Comparison of ENCODE assay signal across 25 cellular contexts in genomic region chr16:81012974-81013373, GRCh38. TPM values are rescaled to one million over a fixed set of nuclear protein-coding genes. Genes with fewer than 3 reads are reported as not detected.
DNase-seq lines count a peak whose midpoint lies in the region; ATAC-seq and TF ChIP-seq lines count a peak whose summit lies in the region.
"Had no signal": no experiment of that assay in that cellular context is flagged by ENCODE, and none has a peak within 500 bp of the region (broad histone marks: within the 10 kb centered on the region; RNA-seq: fewer than 3 reads in every experiment).

No MANE protein-coding gene starts in this region.

- ATAC-seq in left colon, result no peak
- ATAC-seq: A549, GM12878 had no signal

- H3K79me1 ChIP-seq in neuronal stem cell (ENCODE audit: low read depth, low read length) (peaks cover 5% of the 10 kb centered on the region), trophoblast cell (ENCODE audit: low read length) (no peaks in the 10 kb centered on the region)

- no peak overlapping the region for H2AFZ ChIP-seq in neuronal stem cell (ENCODE audit: low read length)
- no peak overlapping the region for H2AFZ ChIP-seq in trophoblast cell (ENCODE audit: insufficient read depth, low read length, poor library complexity)

- no peak overlapping the region for H3K4me3 ChIP-seq in neuronal stem cell (ENCODE audit: low read length in 2 of 2)
- H3K4me3 ChIP-seq in trophoblast cell (ENCODE audit: low read depth, low read length), result no peak overlapping the region
- H3K4me3 ChIP-seq: A549; BLaER1 treated with 17β-estradiol and CSF1 and Interleukin-3, amounts not matched to agents 10 nM and 100 nM; GM12878 had no signal

- H3K4me1 Mint-ChIP-seq in activated naive CD4-positive, alpha-beta T cell treated with anti-CD3 and anti-CD28 coated beads, Interleukin-2, amount 10 ng/mL, durations not matched to agents 7 days and 5 days, result peaks cover 26% of the 10 kb centered on the region
- peaks cover 25% of the 10 kb centered on the region for H3K4me1 Mint-ChIP-seq in activated T-helper 1 cell treated with anti-CD3 and anti-CD28 coated beads, Interleukin-12 subunit alpha, Interleukin-12 subunit beta, Interleukin-2, Interleukin-4 antibody, amounts not matched to agents 30 ng/mL and 10 ng/mL and 1 ng/mL, durations not matched to agents 14 hours and 24 hours and 36 hours (ENCODE audit: low read depth)
- H3K4me1 Mint-ChIP-seq in chondrocyte (ENCODE audit: low read depth), result peaks cover 9% of the 10 kb centered on the region

- H3K4me1 ChIP-seq in neuronal stem cell (ENCODE audit: control insufficient read depth in 2 of 2, insufficient read depth in 1 of 2, low read depth in 1 of 2, low read length in 2 of 2), result peaks cover 0 to 2% of the 10 kb centered on the region in 2 donors
- peaks cover 0 to 3% of the 10 kb centered on the region in 2 experiments for H3K4me1 ChIP-seq in trophoblast cell (ENCODE audit: control insufficient read depth in 1 of 2, insufficient read depth in 2 of 2, low read length in 2 of 2)

- peaks cover 50% of the 10 kb centered on the region for H3K36me3 Mint-ChIP-seq in activated naive CD4-positive, alpha-beta T cell treated with anti-CD3 and anti-CD28 coated beads, Interleukin-2, amount 10 ng/mL, durations not matched to agents 7 days and 5 days
- H3K36me3 Mint-ChIP-seq in activated T-helper 1 cell treated with anti-CD3 and anti-CD28 coated beads, Interleukin-12 subunit alpha, Interleukin-12 subunit beta, Interleukin-2, Interleukin-4 antibody, amounts not matched to agents 30 ng/mL and 10 ng/mL and 1 ng/mL, durations not matched to agents 14 hours and 24 hours and 36 hours (ENCODE audit: low read depth), result peaks cover 45% of the 10 kb centered on the region
- H3K36me3 Mint-ChIP-seq in chondrocyte (ENCODE audit: low read depth), result peaks cover 5% of the 10 kb centered on the region

- H2BK120ac ChIP-seq in neuronal stem cell (ENCODE audit: low read depth, low read length) (no peak overlapping the region), trophoblast cell (ENCODE audit: insufficient read depth, low read length, poor library complexity) (no peak overlapping the region)

- H2BK5ac ChIP-seq in neuronal stem cell (ENCODE audit: low read length), result no peak overlapping the region
- H2BK5ac ChIP-seq in trophoblast cell (ENCODE audit: low read depth, low read length, poor library complexity), result no peak overlapping the region

- H3K36me3 ChIP-seq in neuronal stem cell (replicated peaks in 1 of 2; ENCODE audit: control insufficient read depth in 2 of 2, insufficient read depth in 2 of 2, low read length in 2 of 2) (peaks cover 26 to 93% of the 10 kb centered on the region in 2 donors), trophoblast cell (ENCODE audit: control insufficient read depth in 1 of 2, insufficient read depth in 2 of 2, low read length in 2 of 2) (peaks cover 29 to 34% of the 10 kb centered on the region in 2 experiments)

- no peak overlapping the region for H4K12ac ChIP-seq in trophoblast cell (ENCODE audit: low read depth, low read length)

- H3K4me2 ChIP-seq in neuronal stem cell (ENCODE audit: insufficient read depth, low read length, poor library complexity, severe bottlenecking), result no peak overlapping the region
- H3K4me2 ChIP-seq in trophoblast cell (ENCODE audit: low read length), result no peak overlapping the region
- H3K4me2 ChIP-seq: A549; BLaER1 treated with 17β-estradiol and CSF1 and Interleukin-3, amounts not matched to agents 10 nM and 100 nM had no signal

- no peak overlapping the region for H3K4me3 Mint-ChIP-seq in activated naive CD4-positive, alpha-beta T cell treated with anti-CD3 and anti-CD28 coated beads, Interleukin-2, amount 10 ng/mL, durations not matched to agents 7 days and 5 days
- H3K4me3 Mint-ChIP-seq in activated T-helper 1 cell treated with anti-CD3 and anti-CD28 coated beads, Interleukin-12 subunit alpha, Interleukin-12 subunit beta, Interleukin-2, Interleukin-4 antibody, amounts not matched to agents 30 ng/mL and 10 ng/mL and 1 ng/mL, durations not matched to agents 14 hours and 24 hours and 36 hours, result no peak overlapping the region
- no peak overlapping the region for H3K4me3 Mint-ChIP-seq in chondrocyte (ENCODE audit: unreplicated experiment)
- H3K4me3 Mint-ChIP-seq: B cell; CD14-positive monocyte; CD4-positive, alpha-beta memory T cell; CD8-positive, alpha-beta memory T cell had no signal

- no peak overlapping the region for H2AK5ac ChIP-seq in neuronal stem cell (ENCODE audit: low read depth, low read length)
- no peak overlapping the region for H2AK5ac ChIP-seq in trophoblast cell (ENCODE audit: low read length)

- H3K4ac ChIP-seq in neuronal stem cell (ENCODE audit: low read length), result no peak overlapping the region
- H3K4ac ChIP-seq in trophoblast cell (ENCODE audit: low read depth, low read length), result no peak overlapping the region

- WGBS in neuronal stem cell (ENCODE audit: extremely low coverage in 2 of 2, insufficient read length in 2 of 2, insufficient replicate concordance in 1 of 2), 2 donors, result no CpG with 5 or more reads among the region's 3 CpGs
- WGBS in trophoblast cell (ENCODE audit: extremely low coverage, insufficient coverage, insufficient read length), result no CpG with 5 or more reads among the region's 3 CpGs

- no peaks in the 10 kb centered on the region for H3K27me3 ChIP-seq in neuronal stem cell (ENCODE audit: control insufficient read depth in 3 of 3, insufficient read depth in 3 of 3, low read depth in 1 of 3, low read length in 3 of 3)
- H3K27me3 ChIP-seq in trophoblast cell (ENCODE audit: insufficient read depth, low read length), result no peaks in the 10 kb centered on the region
- H3K27me3 ChIP-seq: BLaER1 treated with 17β-estradiol and CSF1 and Interleukin-3, amounts not matched to agents 10 nM and 100 nM had no signal

- no peak for TF ChIP-seq CTCF in chondrocyte (IDR thresholded peaks at IDR 0.05)

- CTCF ChIA-PET in activated naive CD4-positive, alpha-beta T cell treated with anti-CD3 and anti-CD28 coated beads, Interleukin-2, amount 10 ng/mL, durations not matched to agents 7 days and 5 days (lab: Charles Lee), result no interaction called here

- H3K9ac ChIP-seq in neuronal stem cell (ENCODE audit: low read depth, low read length, poor library complexity) (no peak overlapping the region), trophoblast cell (ENCODE audit: low read length) (no peak overlapping the region)
- H3K9ac ChIP-seq: BLaER1 treated with 17β-estradiol and CSF1 and Interleukin-3, amounts not matched to agents 10 nM and 100 nM had no signal

- no peak overlapping the region for H4K91ac ChIP-seq in neuronal stem cell (ENCODE audit: low read depth, low read length, poor library complexity)
- H4K91ac ChIP-seq in trophoblast cell (ENCODE audit: low read depth, low read length), result no peak overlapping the region

- H3K9me3 Mint-ChIP-seq in activated naive CD4-positive, alpha-beta T cell treated with anti-CD3 and anti-CD28 coated beads, Interleukin-2, amount 10 ng/mL, durations not matched to agents 7 days and 5 days, result no peaks in the 10 kb centered on the region
- H3K9me3 Mint-ChIP-seq in activated T-helper 1 cell treated with anti-CD3 and anti-CD28 coated beads, Interleukin-12 subunit alpha, Interleukin-12 subunit beta, Interleukin-2, Interleukin-4 antibody, amounts not matched to agents 30 ng/mL and 10 ng/mL and 1 ng/mL, durations not matched to agents 14 hours and 24 hours and 36 hours, result no peaks in the 10 kb centered on the region
- no peaks in the 10 kb centered on the region for H3K9me3 Mint-ChIP-seq in chondrocyte (ENCODE audit: low read depth)
- H3K9me3 Mint-ChIP-seq: CD14-positive monocyte; CD4-positive, CD25-positive, alpha-beta regulatory T cell; CD8-positive, alpha-beta memory T cell had no signal

- intact Hi-C loops in activated T-helper 1 cell treated with anti-CD3 and anti-CD28 coated beads, Interleukin-12 subunit alpha, Interleukin-12 subunit beta, Interleukin-2, Interleukin-4 antibody, amounts not matched to agents 30 ng/mL and 10 ng/mL and 1 ng/mL, durations not matched to agents 14 hours and 24 hours and 36 hours (cut with micrococcal nuclease), result no loop called here
- intact Hi-C loops in left colon (cut with DNase I, micrococcal nuclease), result no loop called here

- H3K14ac ChIP-seq in neuronal stem cell (ENCODE audit: low read length) (no peak overlapping the region), trophoblast cell (ENCODE audit: low read length) (no peak overlapping the region)

- no peak overlapping the region for H4K8ac ChIP-seq in neuronal stem cell (ENCODE audit: low read depth, low read length)
- no peak overlapping the region for H4K8ac ChIP-seq in trophoblast cell (ENCODE audit: low read depth, low read length)

- H3K9me3 ChIP-seq in neuronal stem cell (replicated peaks in 1 of 2; ENCODE audit: control insufficient read depth in 2 of 2, insufficient read depth in 1 of 2, low read depth in 1 of 2, low read length in 2 of 2) (no peaks in the 10 kb centered on the region), trophoblast cell (ENCODE audit: insufficient read depth, low read depth, low read length) (no peaks in the 10 kb centered on the region)
- H3K9me3 ChIP-seq: A549; BLaER1 treated with 17β-estradiol and CSF1 and Interleukin-3, amounts not matched to agents 10 nM and 100 nM had no signal

- no peaks in the 10 kb centered on the region for H3K27me3 Mint-ChIP-seq in activated naive CD4-positive, alpha-beta T cell treated with anti-CD3 and anti-CD28 coated beads, Interleukin-2, amount 10 ng/mL, durations not matched to agents 7 days and 5 days
- no peaks in the 10 kb centered on the region for H3K27me3 Mint-ChIP-seq in activated T-helper 1 cell treated with anti-CD3 and anti-CD28 coated beads, Interleukin-12 subunit alpha, Interleukin-12 subunit beta, Interleukin-2, Interleukin-4 antibody, amounts not matched to agents 30 ng/mL and 10 ng/mL and 1 ng/mL, durations not matched to agents 14 hours and 24 hours and 36 hours (ENCODE audit: insufficient read depth)
- H3K27me3 Mint-ChIP-seq in chondrocyte (ENCODE audit: low read depth), result no peaks in the 10 kb centered on the region
- H3K27me3 Mint-ChIP-seq: B cell; CD4-positive, alpha-beta memory T cell; CD4-positive, CD25-positive, alpha-beta regulatory T cell had no signal

- H2BK15ac ChIP-seq in neuronal stem cell (ENCODE audit: low read length), result no peak overlapping the region

- H3K18ac ChIP-seq in neuronal stem cell (ENCODE audit: low read length) (no peak overlapping the region), trophoblast cell (ENCODE audit: low read length) (no peak overlapping the region)

- peaks cover under 1% of the 10 kb centered on the region for H3K79me2 ChIP-seq in trophoblast cell (ENCODE audit: control insufficient read depth, insufficient read depth, low read length, poor library complexity)

- DNase-seq in activated naive CD4-positive, alpha-beta T cell treated with anti-CD3 and anti-CD28 coated beads, Interleukin-2, amount 10 ng/mL, durations not matched to agents 7 days and 5 days, result no peak
- DNase-seq in activated naive CD4-positive, alpha-beta T cell treated with Interleukin-2 at 50 U/mL for 16 hours, result no peak
- no peak for DNase-seq in activated T-helper 1 cell treated with anti-CD3 and anti-CD28 coated beads, Interleukin-12 subunit alpha, Interleukin-12 subunit beta, Interleukin-2, Interleukin-4 antibody, amounts not matched to agents 30 ng/mL and 10 ng/mL and 1 ng/mL, durations not matched to agents 14 hours and 24 hours and 36 hours (ENCODE audit: low spot score)
- no peak for DNase-seq in neuronal stem cell (ENCODE audit: low spot score)
- DNase-seq in left colon, result no peak
- no peak for DNase-seq in trophoblast cell
- no peak for DNase-seq in chondrocyte (ENCODE audit: low spot score)
- DNase-seq: AML-193; CD4-positive, alpha-beta memory T cell; CD4-positive, CD25-positive, alpha-beta regulatory T cell; CD8-positive, alpha-beta memory T cell; COR-L47; DMS 273 treated with DMSO at 0.1 percent for 48 hours; DMS153; DMS53; DMS79; DND-41; EL; GDM1 had no signal

- H3K27ac Mint-ChIP-seq in activated naive CD4-positive, alpha-beta T cell treated with anti-CD3 and anti-CD28 coated beads, Interleukin-2, amount 10 ng/mL, durations not matched to agents 7 days and 5 days, result peak overlapping the region; percentile 50
- H3K27ac Mint-ChIP-seq in activated T-helper 1 cell treated with anti-CD3 and anti-CD28 coated beads, Interleukin-12 subunit alpha, Interleukin-12 subunit beta, Interleukin-2, Interleukin-4 antibody, amounts not matched to agents 30 ng/mL and 10 ng/mL and 1 ng/mL, durations not matched to agents 14 hours and 24 hours and 36 hours, result peak overlapping the region; percentile 19
- H3K27ac Mint-ChIP-seq in chondrocyte (ENCODE audit: unreplicated experiment), result no peak overlapping the region
- H3K27ac Mint-ChIP-seq: B cell; CD4-positive, CD25-positive, alpha-beta regulatory T cell; CD8-positive, alpha-beta memory T cell had no signal

- H3K23ac ChIP-seq in neuronal stem cell (ENCODE audit: low read depth, low read length, poor library complexity) (peak overlapping the region; percentile 47), trophoblast cell (ENCODE audit: low read length) (no peak overlapping the region)

- H2BK12ac ChIP-seq in neuronal stem cell (ENCODE audit: low read length) (no peak overlapping the region), trophoblast cell (ENCODE audit: low read length) (no peak overlapping the region)

- H3K27ac ChIP-seq in neuronal stem cell (replicated peaks; ENCODE audit: low read length) (no peak overlapping the region), trophoblast cell (ENCODE audit: low read depth, low read length) (no peak overlapping the region)
- H3K27ac ChIP-seq: 22Rv1; A549; BLaER1 treated with 17β-estradiol and CSF1 and Interleukin-3, amounts not matched to agents 10 nM and 100 nM had no signal

RNA-seq across cellular contexts. Expression of gene CENPN, which starts 6.0 kb away (rescaled TPM):
- 65.6 and 67.8 TPM in 2 replicates for total RNA-seq in activated T-helper 1 cell treated with anti-CD3 and anti-CD28 coated beads, Interleukin-12 subunit alpha, Interleukin-12 subunit beta, Interleukin-2, Interleukin-4 antibody, amounts not matched to agents 30 ng/mL and 10 ng/mL and 1 ng/mL, durations not matched to agents 14 hours and 24 hours and 36 hours
- polyA plus RNA-seq in neuronal stem cell (2013, experiment 1 of 2), result 58.7 TPM
- polyA plus RNA-seq in neuronal stem cell (2013, experiment 2 of 2), result 63.6 TPM
- 1 to 10 TPM; 7.7 to 9.7 TPM for total RNA-seq in left colon
- 51.1 and 54.3 TPM in 2 replicates for polyA plus RNA-seq in trophoblast cell (2013)
- total RNA-seq in chondrocyte, result 9.2 to 14.6 TPM (median 10.8 TPM) in 3 replicates

RNA-seq across cellular contexts. Expression of gene CMC2, which starts 6.3 kb away (rescaled TPM):
- 141 and 156 TPM in 2 replicates for total RNA-seq in activated T-helper 1 cell treated with anti-CD3 and anti-CD28 coated beads, Interleukin-12 subunit alpha, Interleukin-12 subunit beta, Interleukin-2, Interleukin-4 antibody, amounts not matched to agents 30 ng/mL and 10 ng/mL and 1 ng/mL, durations not matched to agents 14 hours and 24 hours and 36 hours
- 156 TPM for polyA plus RNA-seq in neuronal stem cell (2013, experiment 1 of 2)
- polyA plus RNA-seq in neuronal stem cell (2013, experiment 2 of 2), result 159 TPM
- total RNA-seq in left colon (10 to 100 TPM; 50.6 to 53.6 TPM), chondrocyte (42.4 to 61.6 TPM (median 45.8 TPM) in 3 replicates)
- polyA plus RNA-seq in trophoblast cell (2013), result 133 and 138 TPM in 2 replicates

RNA-seq across cellular contexts. Expression of gene ATMIN, which starts 22.7 kb away (rescaled TPM):
- 31.2 and 32.3 TPM in 2 replicates for total RNA-seq in activated T-helper 1 cell treated with anti-CD3 and anti-CD28 coated beads, Interleukin-12 subunit alpha, Interleukin-12 subunit beta, Interleukin-2, Interleukin-4 antibody, amounts not matched to agents 30 ng/mL and 10 ng/mL and 1 ng/mL, durations not matched to agents 14 hours and 24 hours and 36 hours
- polyA plus RNA-seq in neuronal stem cell (2013, experiment 1 of 2), result 39.4 TPM
- polyA plus RNA-seq in neuronal stem cell (2013, experiment 2 of 2), result 39.6 TPM
- total RNA-seq in left colon, result 10 to 100 TPM; 25.5 to 34.4 TPM
- 70.1 and 72.4 TPM in 2 replicates for polyA plus RNA-seq in trophoblast cell (2013)
- total RNA-seq in chondrocyte, result 27.9 to 34.5 TPM (median 34.4 TPM) in 3 replicates
